In genomic region chr13:71087432-71087831, GRCh38 we compare ENCODE assay signal across 28 cellular contexts.
"Had no signal": no experiment of that assay in that cellular context is flagged by ENCODE, and none has a peak within 500 bp of the region (broad histone marks: within the 10 kb centered on the region; RNA-seq: fewer than 3 reads in every experiment).

No MANE protein-coding gene starts in this region.

- ATAC-seq: stimulated activated effector memory CD8-positive, alpha-beta T cell treated with anti-CD3 and anti-CD28 coated beads, Interleukin-12 subunit alpha, Interleukin-12 subunit beta, amount 100 ng/mL, for 72 hours; stimulated activated memory B cell treated with anti-CD40 and anti-IgM and Interleukin-4, amounts not matched to agents 10 μg/mL and 1 μg/mL and 100 μg/mL, for 72 hours; stimulated activated naive B cell treated with anti-CD40 and anti-IgM and Interleukin-4, amounts not matched to agents 10 μg/mL and 1 μg/mL and 100 μg/mL, for 72 hours; stimulated activated naive CD8-positive, alpha-beta T cell treated with anti-CD3 and anti-CD28 coated beads, Interleukin-15, amount 100 ng/mL, for 72 hours; stimulated activated naive CD8-positive, alpha-beta T cell treated with anti-CD3 and anti-CD28 coated beads, Interleukin-15, Interleukin-2, amounts not matched to agents 100 U/mL and 50 U/mL, for 24 hours; upper lobe of right lung had no signal

- H3K4me3 Mint-ChIP-seq: stimulated activated effector memory CD8-positive, alpha-beta T cell treated with anti-CD3 and anti-CD28 coated beads, Interleukin-12 subunit alpha, Interleukin-12 subunit beta, amount 100 ng/mL, for 72 hours; stimulated activated memory B cell treated with anti-CD40 and anti-IgM and Interleukin-4, amounts not matched to agents 10 μg/mL and 1 μg/mL and 100 μg/mL, for 72 hours; stimulated activated naive B cell treated with anti-CD40 and anti-IgM and Interleukin-4, amounts not matched to agents 10 μg/mL and 1 μg/mL and 100 μg/mL, for 72 hours; stimulated activated naive CD8-positive, alpha-beta T cell treated with anti-CD3 and anti-CD28 coated beads, Interleukin-15, amount 100 ng/mL, for 72 hours; stimulated activated naive CD8-positive, alpha-beta T cell treated with anti-CD3 and anti-CD28 coated beads, Interleukin-15, Interleukin-2, amounts not matched to agents 100 ng/mL and 50 ng/mL, for 24 hours; type B pancreatic cell had no signal

- H3K36me3 Mint-ChIP-seq: stimulated activated effector memory CD8-positive, alpha-beta T cell treated with anti-CD3 and anti-CD28 coated beads, Interleukin-12 subunit alpha, Interleukin-12 subunit beta, amount 100 ng/mL, for 72 hours; stimulated activated memory B cell treated with anti-CD40 and anti-IgM and Interleukin-4, amounts not matched to agents 10 μg/mL and 1 μg/mL and 100 μg/mL, for 72 hours; stimulated activated naive B cell treated with anti-CD40 and anti-IgM and Interleukin-4, amounts not matched to agents 10 μg/mL and 1 μg/mL and 100 μg/mL, for 72 hours; type B pancreatic cell had no signal

- H3K36me3 ChIP-seq: stomach, suprapubic skin, thoracic aorta, thyroid gland, tibial artery, tibial nerve, transverse colon, upper lobe of left lung, upper lobe of right lung, vagina had no signal

- H3K27me3 Mint-ChIP-seq: stimulated activated memory B cell treated with anti-CD40 and anti-IgM and Interleukin-4, amounts not matched to agents 10 μg/mL and 1 μg/mL and 100 μg/mL, for 72 hours; stimulated activated naive B cell treated with anti-CD40 and anti-IgM and Interleukin-4, amounts not matched to agents 10 μg/mL and 1 μg/mL and 100 μg/mL, for 72 hours; stimulated activated naive CD8-positive, alpha-beta T cell treated with anti-CD3 and anti-CD28 coated beads, Interleukin-15, amount 100 ng/mL, for 72 hours; stimulated activated naive CD8-positive, alpha-beta T cell treated with anti-CD3 and anti-CD28 coated beads, Interleukin-15, Interleukin-2, amounts not matched to agents 100 ng/mL and 50 ng/mL, for 24 hours; type B pancreatic cell had no signal

- H3K4me1 ChIP-seq: stomach, suprapubic skin, testis, thyroid gland, tibial artery, tibial nerve, transverse colon, upper lobe of left lung, upper lobe of right lung, uterus, vagina had no signal

- H3K9me3 Mint-ChIP-seq: type B pancreatic cell had no signal

- H3K27ac Mint-ChIP-seq: stimulated activated effector memory CD8-positive, alpha-beta T cell treated with anti-CD3 and anti-CD28 coated beads, Interleukin-12 subunit alpha, Interleukin-12 subunit beta, amount 100 ng/mL, for 72 hours; stimulated activated memory B cell treated with anti-CD40 and anti-IgM and Interleukin-4, amounts not matched to agents 10 μg/mL and 1 μg/mL and 100 μg/mL, for 72 hours; stimulated activated naive B cell treated with anti-CD40 and anti-IgM and Interleukin-4, amounts not matched to agents 10 μg/mL and 1 μg/mL and 100 μg/mL, for 72 hours; stimulated activated naive CD8-positive, alpha-beta T cell treated with anti-CD3 and anti-CD28 coated beads, Interleukin-15, amount 100 ng/mL, for 72 hours; stimulated activated naive CD8-positive, alpha-beta T cell treated with anti-CD3 and anti-CD28 coated beads, Interleukin-15, Interleukin-2, amounts not matched to agents 100 ng/mL and 50 ng/mL, for 24 hours; type B pancreatic cell had no signal

- H3K4me3 ChIP-seq: stomach, suprapubic skin, testis, thoracic aorta, thyroid gland, tibial artery, tibial nerve, transverse colon, upper lobe of left lung, upper lobe of right lung, uterus, vagina had no signal

- H3K4me1 Mint-ChIP-seq: stimulated activated effector memory CD8-positive, alpha-beta T cell treated with anti-CD3 and anti-CD28 coated beads, Interleukin-12 subunit alpha, Interleukin-12 subunit beta, amount 100 ng/mL, for 72 hours; stimulated activated memory B cell treated with anti-CD40 and anti-IgM and Interleukin-4, amounts not matched to agents 10 μg/mL and 1 μg/mL and 100 μg/mL, for 72 hours; stimulated activated naive B cell treated with anti-CD40 and anti-IgM and Interleukin-4, amounts not matched to agents 10 μg/mL and 1 μg/mL and 100 μg/mL, for 72 hours; stimulated activated naive CD8-positive, alpha-beta T cell treated with anti-CD3 and anti-CD28 coated beads, Interleukin-15, amount 100 ng/mL, for 72 hours had no signal

- H3K27me3 ChIP-seq: stomach, suprapubic skin, testis, thyroid gland, tibial artery, tibial nerve, transverse colon, upper lobe of left lung, upper lobe of right lung, uterus, vagina had no signal

- DNase-seq: stimulated activated CD4-positive, alpha-beta T cell treated with anti-CD3 and anti-CD28 coated beads, Interleukin-2, amount 100 ng/mL, for 48 hours; stimulated activated CD4-positive, alpha-beta T cell treated with anti-CD3 and anti-CD28 coated beads, Interleukin-4, amount 100 ng/mL, for 1 hour; stimulated activated CD4-positive, alpha-beta T cell treated with anti-CD3 and anti-CD28 coated beads, Interleukin-4, amount 100 ng/mL, for 24 hours; stimulated activated CD4-positive, alpha-beta T cell treated with anti-CD3 and anti-CD28 coated beads, Interleukin-4, amount 100 ng/mL, for 4 hours; stimulated activated CD8-positive, alpha-beta memory T cell treated with anti-CD3 and anti-CD28 coated beads, Interleukin-4, amount 100 ng/mL, for 48 hours; stimulated activated naive B cell treated with anti-CD40 and anti-IgM and Interleukin-4, amounts not matched to agents 10 μg/mL and 1 μg/mL and 100 μg/mL, for 72 hours; stimulated activated naive CD4-positive, alpha-beta T cell; stimulated activated naive CD4-positive, alpha-beta T cell treated with Interleukin-2 at 50 U/mL for 16 hours; stimulated activated naive CD8-positive, alpha-beta T cell treated with anti-CD3 and anti-CD28 coated beads, Interleukin-15, amount 100 ng/mL, for 72 hours; stimulated activated naive CD8-positive, alpha-beta T cell treated with anti-CD3 and anti-CD28 coated beads, Interleukin-15, Interleukin-2, amounts not matched to agents 100 U/mL and 50 U/mL, for 24 hours; stomach; substantia nigra; testis; thyroid gland; tibial artery; transverse colon; trophoblast cell; upper lobe of right lung; uterus had no signal

- H3K9me3 ChIP-seq: stomach, testis, thoracic aorta, thyroid gland, tibial artery, tibial nerve, transverse colon, upper lobe of left lung, upper lobe of right lung, uterus, vagina had no signal
